22 cellular contexts compared by ENCODE assay signal in genomic region chr2:83901322-83901721, GRCh38.
"Had no signal": no experiment of that assay in that cellular context is flagged by ENCODE, and none has a peak within 500 bp of the region (broad histone marks: within the 10 kb centered on the region; RNA-seq: fewer than 3 reads in every experiment).

No MANE protein-coding gene starts in this region.

- DNase-seq: dorsolateral prefrontal cortex; effector CD4-positive, alpha-beta T cell; hypothalamus; midbrain; naive thymus-derived CD8-positive, alpha-beta T cell; nephron progenitor cell; nucleus accumbens; stimulated activated CD4-positive, alpha-beta T cell treated with anti-CD3 and anti-CD28 coated beads, Interleukin-12 subunit alpha, Interleukin-12 subunit beta, amount 100 ng/mL, for 4 hours; stimulated activated CD4-positive, alpha-beta T cell treated with anti-CD3 and anti-CD28 coated beads, Interleukin-1b, Interleukin-23, amount 100 ng/mL, for 48 hours; stimulated activated CD4-positive, alpha-beta T cell treated with anti-CD3 and anti-CD28 coated beads, Interleukin-4, amount 100 ng/mL, for 1 hour; stimulated activated CD8-positive, alpha-beta memory T cell treated with anti-CD3 and anti-CD28 coated beads, Interleukin-4, amount 100 ng/mL, for 48 hours; stimulated activated naive CD4-positive, alpha-beta T cell; stimulated activated naive CD8-positive, alpha-beta T cell treated with anti-CD3 and anti-CD28 coated beads, Interleukin-15, amount 100 ng/mL, for 72 hours; transverse colon; upper lobe of right lung; uterus had no signal

- H3K4me3 Mint-ChIP-seq: memory B cell; naive thymus-derived CD8-positive, alpha-beta T cell; nephron progenitor cell; stimulated activated naive CD8-positive, alpha-beta T cell treated with anti-CD3 and anti-CD28 coated beads, Interleukin-15, amount 100 ng/mL, for 72 hours had no signal

- H3K9me3 Mint-ChIP-seq: memory B cell; nephron progenitor cell; stimulated activated naive CD8-positive, alpha-beta T cell treated with anti-CD3 and anti-CD28 coated beads, Interleukin-15, amount 100 ng/mL, for 72 hours had no signal

- H3K27me3 Mint-ChIP-seq: memory B cell; stimulated activated naive CD8-positive, alpha-beta T cell treated with anti-CD3 and anti-CD28 coated beads, Interleukin-15, amount 100 ng/mL, for 72 hours had no signal

- H3K4me1 Mint-ChIP-seq: memory B cell; naive thymus-derived CD8-positive, alpha-beta T cell; nephron progenitor cell; stimulated activated naive CD8-positive, alpha-beta T cell treated with anti-CD3 and anti-CD28 coated beads, Interleukin-15, amount 100 ng/mL, for 72 hours had no signal

- H3K36me3 ChIP-seq: prostate gland, right atrium auricular region, suprapubic skin, transverse colon, upper lobe of right lung, uterus had no signal

- H3K27ac Mint-ChIP-seq: memory B cell; naive thymus-derived CD8-positive, alpha-beta T cell; nephron progenitor cell; stimulated activated naive CD8-positive, alpha-beta T cell treated with anti-CD3 and anti-CD28 coated beads, Interleukin-15, amount 100 ng/mL, for 72 hours had no signal

- H3K27ac ChIP-seq: dorsolateral prefrontal cortex, prostate gland, right atrium auricular region, suprapubic skin, transverse colon, upper lobe of right lung, uterus had no signal

- H3K4me1 ChIP-seq: prostate gland, right atrium auricular region, suprapubic skin, transverse colon, upper lobe of right lung, uterus had no signal

- H3K4me3 ChIP-seq: dorsolateral prefrontal cortex, lung, prostate gland, right atrium auricular region, smooth muscle cell, suprapubic skin, transverse colon, upper lobe of right lung, uterus had no signal

- H3K27me3 ChIP-seq: dorsolateral prefrontal cortex, right atrium auricular region, suprapubic skin, transverse colon, upper lobe of right lung, uterus had no signal

- H3K9me3 ChIP-seq: prostate gland, right atrium auricular region, suprapubic skin, transverse colon, upper lobe of right lung, uterus had no signal

- H3K36me3 Mint-ChIP-seq: memory B cell; naive thymus-derived CD8-positive, alpha-beta T cell had no signal
